In the genomic region with DNA sequence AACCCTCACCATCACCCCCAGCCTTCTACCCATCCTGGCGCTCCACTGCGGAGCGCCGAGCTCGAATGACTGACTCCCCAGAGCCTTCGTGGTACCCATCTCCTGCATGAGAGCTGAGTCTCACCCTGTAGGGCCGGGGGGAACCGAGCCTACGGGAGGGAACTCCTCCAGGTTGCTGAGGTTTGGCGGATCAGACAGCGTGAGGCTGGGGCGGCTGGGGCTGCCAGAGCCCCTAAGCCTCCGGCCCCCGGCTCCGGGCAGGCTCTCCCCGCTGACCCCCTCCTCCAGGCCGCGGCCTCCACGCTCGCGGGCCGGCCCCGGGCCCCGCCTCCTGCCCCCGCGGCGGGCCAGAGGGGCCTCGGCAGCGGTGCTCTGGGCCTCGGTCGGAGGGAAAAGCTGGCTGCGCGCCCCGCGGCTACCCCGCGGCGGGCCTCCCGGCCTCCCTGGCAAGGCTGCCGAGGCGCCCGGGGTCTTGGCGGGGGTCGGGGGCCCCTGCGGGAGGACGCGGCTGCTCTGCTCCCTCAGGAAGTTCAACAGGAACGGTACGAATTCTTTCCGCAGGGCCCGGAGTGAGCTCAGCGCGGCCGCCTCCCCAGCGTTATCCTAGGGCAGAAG, we compare ENCODE assay signal across 8 cellular contexts. TPM values are rescaled to one million over a fixed set of nuclear protein-coding genes. Genes with fewer than 3 reads are reported as not detected.
DNase-seq lines count a peak whose midpoint lies in the region; ATAC-seq and TF ChIP-seq lines count a peak whose summit lies in the region.

No MANE protein-coding gene starts in this region.

- TF ChIP-seq CTCF in glutamatergic neuron (IDR thresholded peaks at IDR 0.05; ENCODE audit: partially characterized antibody, unreplicated experiment) (no peak), progenitor cell of endocrine pancreas (IDR thresholded peaks at IDR 0.05; ENCODE audit: unreplicated experiment) (no peak)

- H3K27me3 ChIP-seq in BLaER1, result no peaks in the 10 kb centered on the region

- DNase-seq in activated T-cell treated with anti-CD3 and anti-CD28 coated beads, Interleukin-2, amount 50 U/mL, for 4 hours, result no peak
- DNase-seq in glutamatergic neuron (no peak), progenitor cell of endocrine pancreas (ENCODE audit: low spot score, unreplicated experiment) (no peak), NCI-H345 treated with DMSO at 0.1 percent for 48 hours (lab: John Stamatoyannopoulos, UW; ENCODE audit: unreplicated experiment) (no peak)
- no peak for DNase-seq in effector CD4-positive, alpha-beta T cell

- peak overlapping the region; percentile 91 for H3K27ac ChIP-seq in BLaER1

- H3K4me3 ChIP-seq in BLaER1, result peak overlapping the region; percentile 94

- H3K4me3 Mint-ChIP-seq in activated T-cell treated with anti-CD3 and anti-CD28 coated beads, Interleukin-2, amount 50 U/mL, for 4 hours, result peak overlapping the region; percentile 79
- peak overlapping the region; percentile 88 for H3K4me3 Mint-ChIP-seq in glutamatergic neuron (ENCODE audit: unreplicated experiment)
- H3K4me3 Mint-ChIP-seq in progenitor cell of endocrine pancreas (ENCODE audit: low read depth), result peak overlapping the region; percentile 77

- no peaks in the 10 kb centered on the region for H3K9me3 Mint-ChIP-seq in activated T-cell treated with anti-CD3 and anti-CD28 coated beads, Interleukin-2, amount 50 U/mL, for 4 hours
- H3K9me3 Mint-ChIP-seq in glutamatergic neuron (ENCODE audit: unreplicated experiment) (peaks cover 11% of the 10 kb centered on the region), progenitor cell of endocrine pancreas (ENCODE audit: low read depth) (no peaks in the 10 kb centered on the region)

- H3K4me1 Mint-ChIP-seq in activated T-cell treated with anti-CD3 and anti-CD28 coated beads, Interleukin-2, amount 50 U/mL, for 4 hours (ENCODE audit: low read depth), result peaks cover 22% of the 10 kb centered on the region
- peaks cover 10% of the 10 kb centered on the region for H3K4me1 Mint-ChIP-seq in glutamatergic neuron (ENCODE audit: low read depth, unreplicated experiment)
- peaks cover 7% of the 10 kb centered on the region for H3K4me1 Mint-ChIP-seq in progenitor cell of endocrine pancreas (ENCODE audit: low read depth)

- peaks cover 19% of the 10 kb centered on the region for H3K36me3 Mint-ChIP-seq in activated T-cell treated with anti-CD3 and anti-CD28 coated beads, Interleukin-2, amount 50 U/mL, for 4 hours (ENCODE audit: insufficient read depth)
- H3K36me3 Mint-ChIP-seq in glutamatergic neuron (ENCODE audit: unreplicated experiment) (no peaks in the 10 kb centered on the region), progenitor cell of endocrine pancreas (ENCODE audit: insufficient read depth) (peaks cover 13% of the 10 kb centered on the region)

- H4K20me1 ChIP-seq in BLaER1, result peaks cover 45% of the 10 kb centered on the region

- peak; percentile 31 for ATAC-seq in GM19372 (IDR thresholded peaks at IDR 0.05; ENCODE audit: low read depth, unreplicated experiment)
- ATAC-seq in HG03565 (IDR thresholded peaks at IDR 0.05; ENCODE audit: unreplicated experiment), result peak; percentile 11
- ATAC-seq in activated T-cell treated with anti-CD3 and anti-CD28 coated beads, Interleukin-2, amount 50 U/mL, for 4 hours, result peak; percentile 41 to 44

- peak overlapping the region; percentile 94 for H3K9ac ChIP-seq in BLaER1

- no peaks in the 10 kb centered on the region for H3K9me3 ChIP-seq in BLaER1

- H3K27ac Mint-ChIP-seq in glutamatergic neuron (ENCODE audit: unreplicated experiment), result peak overlapping the region; percentile 68
- H3K27ac Mint-ChIP-seq in progenitor cell of endocrine pancreas, result peak overlapping the region; percentile 69

- peak overlapping the region; percentile 97 for H3K4me2 ChIP-seq in BLaER1

- H3K4me1 ChIP-seq in BLaER1, result peaks cover 47% of the 10 kb centered on the region

- H3K36me3 ChIP-seq in BLaER1, result peaks cover 45% of the 10 kb centered on the region

- no peaks in the 10 kb centered on the region for H3K27me3 Mint-ChIP-seq in activated T-cell treated with anti-CD3 and anti-CD28 coated beads, Interleukin-2, amount 50 U/mL, for 4 hours (ENCODE audit: low read depth)
- H3K27me3 Mint-ChIP-seq in glutamatergic neuron (ENCODE audit: unreplicated experiment), result peaks cover 7% of the 10 kb centered on the region
- H3K27me3 Mint-ChIP-seq in progenitor cell of endocrine pancreas, result no peaks in the 10 kb centered on the region

RNA-seq across cellular contexts. Expression of gene CDAN1, which starts 0.6 kb away (rescaled TPM):
- 10 to 100 TPM; 12.8 to 17.1 (median 13.7) TPM for total RNA-seq in activated T-cell treated with anti-CD3 and anti-CD28 coated beads, Interleukin-2, amount 50 U/mL, for 4 hours
- total RNA-seq in glutamatergic neuron (ENCODE audit: unreplicated experiment) (20.6 TPM), progenitor cell of endocrine pancreas (36.4 and 46.1 TPM in 2 replicates)
